In the genomic region with DNA sequence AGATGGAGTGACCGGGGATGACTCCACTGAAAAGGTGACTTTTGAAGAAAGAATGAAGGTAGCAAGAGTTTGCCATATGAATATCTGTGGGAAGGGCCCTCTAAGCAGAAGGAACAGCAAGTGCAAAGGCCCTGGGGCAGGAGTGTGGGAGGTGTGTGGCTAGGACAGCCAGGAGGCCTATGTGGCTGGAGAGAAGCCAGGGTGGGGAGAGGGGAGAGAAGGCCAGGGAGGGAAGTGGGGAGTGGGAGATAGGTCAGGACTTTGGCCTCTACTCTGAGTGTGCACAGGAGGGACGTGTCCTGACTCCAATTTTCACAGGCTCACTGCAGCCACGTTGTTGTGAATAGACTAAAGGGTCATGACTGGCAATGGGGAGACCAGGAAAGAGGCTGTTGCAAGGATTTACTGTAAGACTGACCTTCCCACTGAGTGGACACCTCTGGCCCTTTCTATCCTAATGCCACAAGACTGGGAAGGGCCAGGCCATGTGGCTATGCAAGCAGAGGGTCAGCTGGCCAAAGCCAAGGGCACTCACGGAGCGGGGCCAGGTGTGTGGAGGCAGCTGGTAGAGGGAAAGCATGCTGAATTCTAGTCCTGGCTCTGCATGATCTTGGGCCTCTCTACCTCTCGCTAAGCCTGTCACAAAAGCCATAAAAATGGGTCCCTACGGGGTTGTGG, we compare ENCODE assay signal across 24 cellular contexts.
"Had no signal": no experiment of that assay in that cellular context is flagged by ENCODE, and none has a peak within 500 bp of the region (broad histone marks: within the 10 kb centered on the region; RNA-seq: fewer than 3 reads in every experiment).

No MANE protein-coding gene starts in this region.

- H3K27me3 Mint-ChIP-seq: activated naive CD8-positive, alpha-beta T cell had no signal

- H3K9me3 ChIP-seq: ascending aorta, gastrocnemius medialis, psoas muscle, tibial nerve had no signal

- H3K36me3 Mint-ChIP-seq: activated naive CD8-positive, alpha-beta T cell; brain; natural killer cell had no signal

- H3K4me2 ChIP-seq: hepatocyte, neural progenitor cell, smooth muscle cell had no signal

- DNase-seq: activated CD4-positive, CD25-positive, alpha-beta regulatory T cell; activated effector memory CD4-positive, alpha-beta T cell treated with Interleukin-2 at 50 U/mL for 16 hours; activated naive CD4-positive, alpha-beta T cell treated with Interleukin-2 at 50 U/mL for 16 hours; activated T-cell treated with anti-CD3 and anti-CD28 coated beads for 4 hours; activated T-cell treated with anti-CD3 and anti-CD28 coated beads, Interleukin-2, amount 50 U/mL, for 72 hours; cortex of kidney; effector memory CD8-positive, alpha-beta T cell; gastrocnemius medialis; natural killer cell; occipital lobe; stimulated activated CD4-positive, alpha-beta T cell treated with anti-CD3 and anti-CD28 coated beads, Interleukin-1b, Interleukin-23, amount 100 ng/mL, for 48 hours; stimulated activated CD4-positive, alpha-beta T cell treated with anti-CD3 and anti-CD28 coated beads, Interleukin-4, amount 100 ng/mL, for 4 hours; stimulated activated naive CD4-positive, alpha-beta T cell treated with Interleukin-2 at 50 U/mL for 16 hours had no signal

- H3K27me3 ChIP-seq: ascending aorta had no signal

- ATAC-seq: activated CD4-positive, alpha-beta T cell treated with anti-CD3 and anti-CD28 coated beads for 36 hours; activated T-cell treated with anti-CD3 and anti-CD28 coated beads, Interleukin-2, amount 50 U/mL, for 72 hours; effector memory CD8-positive, alpha-beta T cell; gastrocnemius medialis; natural killer cell; psoas muscle had no signal

- H3K4me1 ChIP-seq: ascending aorta, gastrocnemius medialis, parathyroid adenoma, psoas muscle, tibial nerve had no signal

- H3K4me3 Mint-ChIP-seq: activated CD4-positive, alpha-beta T cell treated with anti-CD3 and anti-CD28 coated beads for 36 hours; activated naive CD8-positive, alpha-beta T cell; activated T-cell treated with anti-CD3 and anti-CD28 coated beads, Interleukin-2, amount 50 U/mL, for 72 hours; brain; effector memory CD8-positive, alpha-beta T cell; natural killer cell; neural progenitor cell had no signal

- H3K79me2 ChIP-seq: hepatocyte, parathyroid adenoma had no signal

- H3K27ac Mint-ChIP-seq: activated CD4-positive, alpha-beta T cell treated with anti-CD3 and anti-CD28 coated beads for 36 hours; activated naive CD8-positive, alpha-beta T cell; activated T-cell treated with anti-CD3 and anti-CD28 coated beads, Interleukin-2, amount 50 U/mL, for 72 hours; effector memory CD8-positive, alpha-beta T cell; natural killer cell; neural progenitor cell had no signal

- H3K4me1 Mint-ChIP-seq: activated CD4-positive, alpha-beta T cell treated with anti-CD3 and anti-CD28 coated beads for 36 hours; natural killer cell had no signal

- H3K27ac ChIP-seq: ascending aorta, cardiac muscle cell, gastrocnemius medialis, hepatocyte, neural progenitor cell, parathyroid adenoma, psoas muscle, tibial nerve had no signal

- H3K9me3 Mint-ChIP-seq: activated T-cell treated with anti-CD3 and anti-CD28 coated beads, Interleukin-2, amount 50 U/mL, for 72 hours; effector memory CD8-positive, alpha-beta T cell; natural killer cell; neural progenitor cell had no signal

- H2AFZ ChIP-seq: hepatocyte, neural progenitor cell, parathyroid adenoma had no signal

- H3K4me3 ChIP-seq: ascending aorta, cardiac muscle cell, gastrocnemius medialis, hepatocyte, neural progenitor cell, psoas muscle, smooth muscle cell, tibial nerve had no signal

- H3K36me3 ChIP-seq: ascending aorta, cardiac muscle cell, gastrocnemius medialis, neural progenitor cell, tibial nerve had no signal
